10 cellular contexts compared by ENCODE assay signal in the genomic region with DNA sequence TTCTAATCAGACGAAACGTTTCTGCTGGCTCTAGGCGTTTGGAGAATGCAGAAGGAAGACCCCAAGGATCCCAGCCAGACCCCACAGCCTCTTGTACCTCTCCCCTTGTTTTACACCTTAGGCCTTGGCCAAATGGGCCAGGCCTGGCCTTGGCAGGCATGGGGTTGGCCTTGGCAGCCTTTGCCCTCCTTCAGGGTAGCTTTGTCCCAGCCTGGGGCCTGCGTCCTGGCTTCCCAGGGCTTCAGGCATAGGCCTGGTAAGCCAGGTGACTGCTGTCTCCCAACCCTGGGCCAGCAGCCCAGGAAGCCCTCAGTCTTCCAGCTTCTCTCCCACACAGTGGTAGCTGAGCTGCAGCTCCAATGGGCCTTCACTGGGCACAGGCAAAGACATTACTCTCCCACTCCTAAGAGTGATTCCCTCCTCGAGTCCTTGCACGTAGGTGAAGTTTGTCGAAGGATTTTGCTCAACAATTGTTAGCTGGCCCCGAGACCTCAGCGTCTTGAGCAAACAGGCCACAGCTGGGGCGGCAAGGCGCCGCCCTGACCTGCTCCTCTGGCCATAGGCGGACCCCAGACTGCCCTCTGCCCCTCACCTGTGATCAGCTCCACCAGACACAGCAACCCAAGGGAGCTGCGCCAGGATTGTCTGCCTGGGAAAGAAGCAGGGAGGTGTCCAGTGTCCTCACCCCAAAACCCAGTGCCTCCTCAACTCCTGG. TPM values are rescaled to one million over a fixed set of nuclear protein-coding genes. Genes with fewer than 3 reads are reported as not detected.
DNase-seq lines count a peak whose midpoint lies in the region; TF ChIP-seq lines count a peak whose summit lies in the region.
"Had no signal": no experiment of that assay in that cellular context is flagged by ENCODE, and none has a peak within 500 bp of the region (broad histone marks: within the 10 kb centered on the region; RNA-seq: fewer than 3 reads in every experiment).

No MANE protein-coding gene starts in this region.

- H3K9me3 ChIP-seq in SK-N-MC (ENCODE audit: low read depth, low read length) (no peaks in the 10 kb centered on the region), iPS-15b (ENCODE audit: control insufficient read depth, insufficient read depth, low read length) (no peaks in the 10 kb centered on the region), transverse colon (no peaks in the 10 kb centered on the region)

- no peak for TF ChIP-seq POLR2A in transverse colon (IDR thresholded peaks at IDR 0.05)

- H3K36me3 ChIP-seq in SK-N-MC (ENCODE audit: insufficient read depth, low read length), result no peaks in the 10 kb centered on the region
- no peaks in the 10 kb centered on the region for H3K36me3 ChIP-seq in iPS-15b (ENCODE audit: control insufficient read depth, insufficient read depth, low read length)
- no peaks in the 10 kb centered on the region for H3K36me3 ChIP-seq in transverse colon
- H3K36me3 ChIP-seq: BLaER1 treated with 17β-estradiol and CSF1 and Interleukin-3, amounts not matched to agents 10 nM and 100 nM had no signal

- TF ChIP-seq EP300 in transverse colon (IDR thresholded peaks at IDR 0.05; ENCODE audit: low read depth), result no peak

- H3K4me3 Mint-ChIP-seq in activated T-cell treated with anti-CD3 and anti-CD28 coated beads, Interleukin-2, amount 50 U/mL, for 24 hours, result peak overlapping the region; percentile 73

- H3K27me3 ChIP-seq in iPS-15b (ENCODE audit: control insufficient read depth, insufficient read depth, low read length) (peaks cover 95% of the 10 kb centered on the region), transverse colon (peaks cover 100% of the 10 kb centered on the region)

- intact Hi-C loops in transverse colon (cut with DNase I; ENCODE audit: low total_unique reads), result no loop called here

- no peak for DNase-seq in activated T-cell treated with anti-CD3 and anti-CD28 coated beads, Interleukin-2, amount 50 U/mL, for 24 hours
- DNase-seq in activated T-cell treated with anti-CD3 and anti-CD28 coated beads, Interleukin-2, amount 50 U/mL, for 48 hours, result no peak
- DNase-seq in SK-N-MC (ENCODE audit: low read depth, low spot score) (no peak), transverse colon (no peak), NCI-H187 treated with DMSO at 0.1 percent for 48 hours (lab: John Stamatoyannopoulos, UW) (no peak), NCI-H748 treated with DMSO at 0.1 percent for 48 hours (lab: John Stamatoyannopoulos, UW) (no peak), NCI-H2029 treated with DMSO at 0.1 percent for 48 hours (lab: John Stamatoyannopoulos, UW) (no peak)
- DNase-seq: NCI-H1694 had no signal

- H3K27ac Mint-ChIP-seq in activated T-cell treated with anti-CD3 and anti-CD28 coated beads, Interleukin-2, amount 50 U/mL, for 24 hours, result no peak overlapping the region

- 63% methylated on average over 10 of the region's 14 CpGs; no CpG with 5 or more reads in 1 of the 2 donors for WGBS in transverse colon (ENCODE audit: low coverage in 1 of 2), 2 donors

- H3K27ac ChIP-seq in SK-N-MC (peak overlapping the region; percentile 82), transverse colon (peak overlapping the region; percentile 65 to 85 (median 77))
- H3K27ac ChIP-seq: BLaER1 treated with 17β-estradiol and CSF1 and Interleukin-3, amounts not matched to agents 10 nM and 100 nM had no signal

- H3K9ac ChIP-seq in SK-N-MC (ENCODE audit: insufficient read length) (peak overlapping the region; percentile 91), iPS-15b (ENCODE audit: low read depth, low read length) (no peak overlapping the region)
- H3K9ac ChIP-seq: BLaER1 treated with 17β-estradiol and CSF1 and Interleukin-3, amounts not matched to agents 10 nM and 100 nM had no signal

- TF ChIP-seq CTCF in transverse colon (IDR thresholded peaks at IDR 0.05), result no peak

- H3K4me3 ChIP-seq in SK-N-MC, result peak overlapping the region; percentile 100
- peak overlapping the region; percentile 32 for H3K4me3 ChIP-seq in iPS-15b (ENCODE audit: low read depth, low read length)
- peak overlapping the region in 2 of 4 donors; percentile 50 to 71 for H3K4me3 ChIP-seq in transverse colon

- H3K4me1 ChIP-seq in iPS-15b (ENCODE audit: control insufficient read depth, insufficient read depth, low read length), result no peaks in the 10 kb centered on the region
- H3K4me1 ChIP-seq in transverse colon, result peaks cover 28 to 51% (median 49%) of the 10 kb centered on the region in 4 donors

- H3K9me3 Mint-ChIP-seq in activated T-cell treated with anti-CD3 and anti-CD28 coated beads, Interleukin-2, amount 50 U/mL, for 24 hours, result no peaks in the 10 kb centered on the region

- H3K36me3 Mint-ChIP-seq in activated T-cell treated with anti-CD3 and anti-CD28 coated beads, Interleukin-2, amount 50 U/mL, for 24 hours (ENCODE audit: low read depth), result no peaks in the 10 kb centered on the region

- H3K27me3 Mint-ChIP-seq in activated T-cell treated with anti-CD3 and anti-CD28 coated beads, Interleukin-2, amount 50 U/mL, for 24 hours, result peaks cover 82% of the 10 kb centered on the region

- H3K4me1 Mint-ChIP-seq in activated T-cell treated with anti-CD3 and anti-CD28 coated beads, Interleukin-2, amount 50 U/mL, for 24 hours (ENCODE audit: low read depth), result peaks cover 36% of the 10 kb centered on the region

- in situ Hi-C loops in transverse colon (cut with MboI; ENCODE audit: low pct_ligation_motif_present in 1 of 4, low pct_unique_long_range_greater_than_20kb in 1 of 4, low sequenced_read_pairs in 3 of 4), result loop anchor here in 1 of 4 donors (25.0 kb wide), 1 partner anchor 152 kb away; no protein-coding TSS in a partner anchor

RNA-seq across cellular contexts. Expression of a gene that starts 1.1 kb away (rescaled TPM):
- 10 to 100 TPM in 1 of 4 donors, 1 to 10 TPM in 3; 3.7 to 13.9 (median 8.4) TPM for total RNA-seq in transverse colon
